Comparison of ENCODE assay signal across 1 cellular context in the genomic region with DNA sequence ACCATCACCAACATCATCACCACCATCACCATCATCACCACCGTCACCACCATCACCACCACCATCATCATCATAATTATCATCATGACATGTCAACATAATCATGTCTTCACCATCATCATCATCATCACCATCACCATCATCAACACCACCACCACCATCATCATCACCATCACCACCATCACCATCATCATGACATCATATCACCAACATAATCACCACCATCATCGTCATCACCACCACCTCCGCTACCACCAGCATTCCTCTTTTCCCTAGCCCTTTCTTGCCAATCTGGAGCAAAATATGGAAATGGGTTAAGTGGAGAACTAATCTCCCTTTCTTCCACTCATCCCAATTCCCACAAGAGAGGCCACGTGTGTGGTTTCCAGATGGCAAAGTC.
A peak's percentile ranks its signal among the peaks of the same experiment; 100 is the strongest.
TF ChIP-seq lines count a peak whose summit lies in the region.

No MANE protein-coding gene starts in this region.

TF ChIP-seq in HepG2, 621 proteins besides CTCF, POLR2A, EP300 and RAD21:
- TF ChIP-seq CREB1 (IDR thresholded peaks at IDR 0.05) (peak; percentile 94), CREB1 (CRISPR knock-in tag; IDR thresholded peaks at IDR 0.05) (no peak), PLRG1 (conservative IDR thresholded peaks at IDR 0.05) (no peak), IKZF4 (CRISPR knock-in tag; IDR thresholded peaks at IDR 0.05; ENCODE audit: borderline replicate concordance, low read depth, not compliant biosample characterization) (no peak), TEAD2 (CRISPR knock-in tag; IDR thresholded peaks at IDR 0.05) (no peak), TSC22D2 (CRISPR knock-in tag; IDR thresholded peaks at IDR 0.05; ENCODE audit: borderline replicate concordance) (no peak), ATF7 (IDR thresholded peaks at IDR 0.05) (peak; percentile 84), ATF7 (CRISPR knock-in tag; IDR thresholded peaks at IDR 0.05) (no peak)
